Comparison of ENCODE assay signal across 8 cellular contexts in genomic region chr16:32085438-32086141, GRCh38.
A peak's percentile ranks its signal among the peaks of the same experiment; 100 is the strongest.
DNase-seq lines count a peak whose midpoint lies in the region; ATAC-seq and TF ChIP-seq lines count a peak whose summit lies in the region.
"Not testable (repeated sequence)": the region's sequence is repeated elsewhere in the genome, so short reads cannot be mapped to it uniquely, and the experiment has no call there.

No MANE protein-coding gene starts in this region.

- DNase-seq in DND-41 (peak; percentile 20), OCI-M1 (lab: John Stamatoyannopoulos, UW) (peak; percentile 3), upper lobe of right lung (peak; percentile 58)
- peak; percentile 77 for DNase-seq in activated CD8-positive, alpha-beta memory T cell treated with anti-CD3 and anti-CD28 coated beads for 24 hours
- DNase-seq in activated naive CD4-positive, alpha-beta T cell treated with anti-CD3 and anti-CD28 coated beads, Interleukin-2, amount 50 U/mL, for 16 hours: peak; percentile 50
- DNase-seq in fibroblast of pulmonary artery (ENCODE audit: low read depth); osteoblast (ENCODE audit: insufficient read length, low spot score, missing footprints): not testable (repeated sequence)
- DNase-seq in stimulated activated CD4-positive, alpha-beta T cell treated with anti-CD3 and anti-CD28 coated beads, Interleukin-4, amount 100 ng/mL, for 24 hours: peak; percentile 55

- not testable (repeated sequence) for H3K9ac ChIP-seq in DND-41 (ENCODE audit: low read depth, low read length)

- not testable (repeated sequence) for H3K36me3 ChIP-seq in DND-41 (ENCODE audit: insufficient read depth, low read length); osteoblast (ENCODE audit: insufficient read depth, low read length); upper lobe of right lung

- not testable (repeated sequence) for H2AFZ ChIP-seq in DND-41 (ENCODE audit: low read depth, low read length); osteoblast (ENCODE audit: low read length)

- TF ChIP-seq CTCF in DND-41 (IDR thresholded peaks at IDR 0.05; ENCODE audit: borderline replicate concordance, extremely low read depth, low read length, poor library complexity, severe bottlenecking); fibroblast of pulmonary artery (IDR thresholded peaks at IDR 0.05; ENCODE audit: low read length, missing control alignments); osteoblast (IDR thresholded peaks at IDR 0.05; ENCODE audit: extremely low read depth, low read depth, low read length); upper lobe of right lung (IDR thresholded peaks at IDR 0.05): not testable (repeated sequence)

- ATAC-seq in DND-41 (ENCODE audit: insufficient read depth, low read depth); upper lobe of right lung: not testable (repeated sequence)

- intact Hi-C loops in upper lobe of right lung (cut with DNase I): not testable (repeated sequence)

- H3K4me3 ChIP-seq in DND-41 (ENCODE audit: low read depth in 1 of 2, low read length in 2 of 2): not testable (repeated sequence)
- peak overlapping the region; percentile 14 for H3K4me3 ChIP-seq in fibroblast of pulmonary artery (replicated peaks; ENCODE audit: low read depth, low read length)
- peak overlapping the region; percentile 48 for H3K4me3 ChIP-seq in osteoblast (ENCODE audit: insufficient read depth, low read length)
- peak overlapping the region; percentile 31 for H3K4me3 ChIP-seq in upper lobe of right lung

- H3K27ac ChIP-seq in DND-41 (ENCODE audit: low read length); osteoblast (ENCODE audit: low read depth, low read length); upper lobe of right lung: not testable (repeated sequence)

- not testable (repeated sequence) for H4K20me1 ChIP-seq in DND-41 (ENCODE audit: insufficient read depth, low read length); osteoblast (ENCODE audit: insufficient read depth, low read length)

- H3K27me3 ChIP-seq in DND-41 (ENCODE audit: insufficient read depth, low read length, poor library complexity): peaks cover 14% of the 10 kb centered on the region
- H3K27me3 ChIP-seq in osteoblast (ENCODE audit: insufficient read depth, low read length); upper lobe of right lung: not testable (repeated sequence)

- not testable (repeated sequence) for H3K4me1 ChIP-seq in DND-41 (ENCODE audit: insufficient read depth, low read length); osteoblast (ENCODE audit: insufficient read depth, low read length); upper lobe of right lung

- H3K9me3 ChIP-seq in DND-41 (ENCODE audit: insufficient read depth, low read length, severe bottlenecking); osteoblast (ENCODE audit: low read depth, low read length); upper lobe of right lung: not testable (repeated sequence)

- H3K4me2 ChIP-seq in DND-41 (ENCODE audit: insufficient read depth, low read length); osteoblast (ENCODE audit: insufficient read depth, low read length): not testable (repeated sequence)

- not testable (repeated sequence) for H3K79me2 ChIP-seq in DND-41 (ENCODE audit: insufficient read depth, low read length); osteoblast (ENCODE audit: insufficient read depth, low read length)
